2 cellular contexts compared by ENCODE assay signal in genomic region chr1:201092738-201093137, GRCh38.
TF ChIP-seq lines count a peak whose summit lies in the region.

No MANE protein-coding gene starts in this region.

TF ChIP-seq in HepG2, 621 proteins besides CTCF, POLR2A, EP300 and RAD21:
- TF ChIP-seq NR2F6 (IDR thresholded peaks at IDR 0.05) = no peak
- TF ChIP-seq NR2F6 (CRISPR knock-in tag; IDR thresholded peaks at IDR 0.05) = no peak
- peak; percentile 60 for TF ChIP-seq ZNF768 (CRISPR knock-in tag; IDR thresholded peaks at IDR 0.05)

TF ChIP-seq in H1, 55 proteins besides CTCF, POLR2A, EP300 and RAD21:
- TF ChIP-seq RBBP5 (IDR thresholded peaks at IDR 0.05; ENCODE audit: borderline replicate concordance, low read depth, low read length) (no peak), KDM1A (IDR thresholded peaks at IDR 0.05; ENCODE audit: borderline replicate concordance, low read length) (peak; percentile 77; the same call in 1 of the 2 replicates)
